In the genomic region with DNA sequence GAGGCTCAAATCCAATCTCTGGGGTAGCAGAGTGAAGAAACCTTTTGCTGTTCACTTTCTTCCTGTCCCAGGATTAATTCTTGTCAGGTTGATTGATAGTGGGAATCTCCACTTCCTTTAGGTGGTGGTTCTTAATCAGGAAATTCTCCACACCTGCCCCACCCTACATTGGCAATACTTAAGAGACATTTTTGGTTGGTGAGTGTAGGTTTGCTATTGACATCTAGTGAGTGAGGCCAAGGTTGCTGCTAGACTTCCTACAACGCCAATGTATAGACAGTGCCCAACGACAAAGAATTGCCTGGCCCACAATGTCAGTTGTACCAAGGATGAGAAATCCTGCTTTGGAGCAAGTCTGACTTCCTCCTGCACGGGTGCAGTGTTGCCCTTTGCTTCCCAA, we compare ENCODE assay signal across 1 cellular context.
TF ChIP-seq lines count a peak whose summit lies in the region.

No MANE protein-coding gene starts in this region.

TF ChIP-seq in IMR-90, 13 proteins besides CTCF, POLR2A, EP300 and RAD21 (continued from another document):
- TF ChIP-seq RFX5 (IDR thresholded peaks at IDR 0.05; ENCODE audit: low read depth, low read length) = no peak
- no peak for TF ChIP-seq MXI1 (IDR thresholded peaks at IDR 0.05; ENCODE audit: borderline replicate concordance, low read depth, low read length)
- TF ChIP-seq BHLHE40 (IDR thresholded peaks at IDR 0.05; ENCODE audit: low read depth, low read length) = no peak
- no peak for TF ChIP-seq FOS (IDR thresholded peaks at IDR 0.05; ENCODE audit: low read depth, low read length)
- TF ChIP-seq SMC3 (IDR thresholded peaks at IDR 0.05; ENCODE audit: low read depth, low read length) = no peak
TF ChIP-seq in IMR-90: peak in this region for 0.
